8 cellular contexts compared by ENCODE assay signal in genomic region chr9:121735065-121735791, GRCh38.
A peak's percentile ranks its signal among the peaks of the same experiment; 100 is the strongest.
DNase-seq lines count a peak whose midpoint lies in the region; ATAC-seq, FAIRE-seq and TF ChIP-seq lines count a peak whose summit lies in the region.

No MANE protein-coding gene starts in this region.

- no peaks in the 10 kb centered on the region for H3K36me3 ChIP-seq in HEK293 (ENCODE audit: control insufficient read depth in 2 of 2, insufficient read depth in 1 of 2, low read length in 2 of 2)
- H3K36me3 ChIP-seq in pancreas, result no peaks in the 10 kb centered on the region

- no peak for FAIRE-seq in pancreas (lab: Jason Lieb, UNC)

- TF ChIP-seq CTCF in HEK293 (tag by site-specific recombination; IDR thresholded peaks at IDR 0.05) (peak; percentile 44; the same call in 1 of the 2 replicates), fibroblast of pulmonary artery (IDR thresholded peaks at IDR 0.05; ENCODE audit: low read length, missing control alignments) (peak; percentile 71), pancreas (IDR thresholded peaks at IDR 0.05) (no peak)

- CTCF ChIA-PET in HEK293 (lab: Yijun Ruan, JAX), result interaction anchor here (0.6 to 3.0 kb wide), 16 partner anchors 8 to 195 kb away, joined by 3 to 12 read pairs (median 4); no protein-coding TSS in a partner anchor

- POLR2A ChIA-PET in HEK293 (lab: Yijun Ruan, JAX), result interaction anchor here (0.5 kb wide), 1 partner anchor 475 kb away, joined by 3 read pairs; no protein-coding TSS in a partner anchor

- H3K4me3 ChIP-seq in HEK293 (ENCODE audit: low read depth, low read length) (no peak overlapping the region), fibroblast of pulmonary artery (replicated peaks; ENCODE audit: low read depth, low read length) (no peak overlapping the region), pancreas (peak overlapping the region in 1 of 4 donors; percentile 48)

- H3K4me1 ChIP-seq in HEK293 (ENCODE audit: control insufficient read depth, insufficient read depth, low read length) (no peaks in the 10 kb centered on the region; the same call in 1 of the 2 replicates), pancreas (peaks cover 18 to 37% (median 20%) of the 10 kb centered on the region in 3 donors)

- DNase-seq in ELR (ENCODE audit: low read depth) (peak; percentile 72), SK-N-DZ (ENCODE audit: low spot score) (peak; percentile 27), fibroblast of pulmonary artery (ENCODE audit: low read depth) (peak; percentile 63), pancreas (no peak), NCI-H345 (lab: John Stamatoyannopoulos, UW) (no peak)

- H3K27ac ChIP-seq in HEK293 (ENCODE audit: extremely low read depth, low read depth, low read length) (no peak overlapping the region), pancreas (peak overlapping the region; percentile 70 to 89 (median 82))

- intact Hi-C loops in pancreas (cut with DNase I), result no loop called here

- 68 to 77% methylated on average over 9 of the region's 9 CpGs for WGBS in pancreas, 2 donors

- H3K27me3 ChIP-seq in pancreas, result no peaks in the 10 kb centered on the region

- H3K9me3 ChIP-seq in HEK293 (ENCODE audit: control insufficient read depth, insufficient read depth, low read depth, low read length), result no peaks in the 10 kb centered on the region
- H3K9me3 ChIP-seq in pancreas, result no peaks in the 10 kb centered on the region

- peak in 2 of 4 donors; percentile 8 for ATAC-seq in pancreas
- no peak for ATAC-seq in HG02571 (IDR thresholded peaks at IDR 0.05; ENCODE audit: unreplicated experiment)
- ATAC-seq in GM21529 (IDR thresholded peaks at IDR 0.05; ENCODE audit: unreplicated experiment), result no peak

TF ChIP-seq in HEK293, 187 proteins besides CTCF, POLR2A, EP300 and RAD21 (continues in another document):
- TF ChIP-seq ZNF704 (tag by site-specific recombination; IDR thresholded peaks at IDR 0.05) (no peak), SALL2 (tag by site-specific recombination; IDR thresholded peaks at IDR 0.05; ENCODE audit: borderline replicate concordance) (no peak), ZSCAN23 (tag by site-specific recombination; IDR thresholded peaks at IDR 0.05) (no peak), ZNF529 (tag by site-specific recombination; IDR thresholded peaks at IDR 0.05; ENCODE audit: insufficient replicate concordance) (no peak), WT1 (tag by site-specific recombination; IDR thresholded peaks at IDR 0.05) (no peak), PRDM2 (tag by site-specific recombination; IDR thresholded peaks at IDR 0.05; ENCODE audit: borderline replicate concordance) (no peak), PRDM10 (tag by site-specific recombination; IDR thresholded peaks at IDR 0.05) (peak; percentile 69), ZNF571 (tag by site-specific recombination; IDR thresholded peaks at IDR 0.05) (no peak), GLIS2 (tag by site-specific recombination; IDR thresholded peaks at IDR 0.05) (peak; percentile 45; the same call in 1 of the 2 replicates), ZNF600 (tag by site-specific recombination; IDR thresholded peaks at IDR 0.05) (peak; percentile 85), ZIC2 (tag by site-specific recombination; IDR thresholded peaks at IDR 0.05) (peak; percentile 82), GLIS1 (tag by site-specific recombination; IDR thresholded peaks at IDR 0.05) (peak; percentile 83), ZNF785 (tag by site-specific recombination; IDR thresholded peaks at IDR 0.05) (no peak), ZNF660 (tag by site-specific recombination; IDR thresholded peaks at IDR 0.05) (peak; percentile 36; the same call in 1 of the 2 replicates), ZFP37 (tag by site-specific recombination; IDR thresholded peaks at IDR 0.05) (no peak), ZNF423 (tag by site-specific recombination; IDR thresholded peaks at IDR 0.05) (no peak), ZSCAN30 (tag by site-specific recombination; IDR thresholded peaks at IDR 0.05) (peak; percentile 46; the same call in 1 of the 2 replicates), ZBTB44 (tag by site-specific recombination; IDR thresholded peaks at IDR 0.05) (no peak)

Comparison
In these comparisons a context has a peak if more than half of its experiments do, and no peak if none do; other contexts are left out.
1. DNase-seq: peak in ELR (single experiment), SK-N-DZ (single experiment) and fibroblast of pulmonary artery (single experiment); none in pancreas (0 of 6) and NCI-H345 (single experiment).
2. CTCF ChIP-seq: peak in HEK293 (single experiment) and fibroblast of pulmonary artery (single experiment); none in pancreas (0 of 4).